In genomic region chr3:30530084-30530483, GRCh38 we compare ENCODE assay signal across 8 cellular contexts.
"Had no signal": no experiment of that assay in that cellular context is flagged by ENCODE, and none has a peak within 500 bp of the region (broad histone marks: within the 10 kb centered on the region; RNA-seq: fewer than 3 reads in every experiment).

No MANE protein-coding gene starts in this region.

- H2AFZ ChIP-seq: GM23338 had no signal

- ATAC-seq: GM23338, HCT116 had no signal

- H3K4me3 ChIP-seq: GM23338, HAP-1 had no signal

- H3K4me2 ChIP-seq: GM23338 had no signal

- DNase-seq: H7, HFFc6, KG1 had no signal

- H3K27ac ChIP-seq: HL-60 had no signal

- FAIRE-seq: H1 had no signal

- H3K9me3 ChIP-seq: HAP-1 had no signal

- H3K36me3 ChIP-seq: HAP-1 had no signal

- H3K4me1 ChIP-seq: HAP-1 had no signal
